17 cellular contexts compared by ENCODE assay signal in genomic region chr2:48668992-48669391, GRCh38. TPM values are rescaled to one million over a fixed set of nuclear protein-coding genes. Genes with fewer than 3 reads are reported as not detected.
DNase-seq lines count a peak whose midpoint lies in the region; ATAC-seq lines count a peak whose summit lies in the region.
"Had no signal": no experiment of that assay in that cellular context is flagged by ENCODE, and none has a peak within 500 bp of the region (broad histone marks: within the 10 kb centered on the region; RNA-seq: fewer than 3 reads in every experiment).

No MANE protein-coding gene starts in this region.

- no peak overlapping the region for H3K27ac Mint-ChIP-seq in activated naive CD4-positive, alpha-beta T cell treated with anti-CD3 and anti-CD28 coated beads, Interleukin-2, amount 50 U/mL, for 72 hours
- H3K27ac Mint-ChIP-seq: activated naive CD8-positive, alpha-beta T cell had no signal

- no peaks in the 10 kb centered on the region for H3K9me3 Mint-ChIP-seq in activated naive CD4-positive, alpha-beta T cell treated with anti-CD3 and anti-CD28 coated beads, Interleukin-2, amount 50 U/mL, for 72 hours

- no peak for DNase-seq in activated naive CD4-positive, alpha-beta T cell treated with anti-CD3 and anti-CD28 coated beads, Interleukin-2, amount 50 U/mL, for 72 hours (ENCODE audit: low spot score in 2 of 2)
- no peak for DNase-seq in pons (ENCODE audit: low spot score)
- DNase-seq in T1000 (lab: John Stamatoyannopoulos, UW): no peak
- no peak for DNase-seq in cortex of kidney (lab: John Stamatoyannopoulos, UW)
- DNase-seq: activated CD8-positive, alpha-beta memory T cell treated with anti-CD3 and anti-CD28 coated beads, Interleukin-2, amount 50 U/mL, for 48 hours; effector CD4-positive, alpha-beta T cell; GOT3; NCI-H524; substantia nigra; T-helper 1 cell had no signal

- peak; percentile 83 for ATAC-seq in GM18517 (IDR thresholded peaks at IDR 0.05; ENCODE audit: unreplicated experiment)
- peak; percentile 74 for ATAC-seq in GM21367 (IDR thresholded peaks at IDR 0.05; ENCODE audit: unreplicated experiment)
- ATAC-seq in HG02938 (IDR thresholded peaks at IDR 0.05; ENCODE audit: unreplicated experiment): peak; percentile 94
- peak; percentile 94 for ATAC-seq in HG03460 (IDR thresholded peaks at IDR 0.05; ENCODE audit: unreplicated experiment)
- ATAC-seq in activated naive CD4-positive, alpha-beta T cell treated with anti-CD3 and anti-CD28 coated beads, Interleukin-2, amount 50 U/mL, for 72 hours: no peak
- ATAC-seq: activated CD4-positive, CD25-positive, alpha-beta regulatory T cell treated with anti-CD3 and anti-CD28 coated beads, Interleukin-2, amount 50 U/mL, for 24 hours; left lobe of liver had no signal

- H3K36me3 Mint-ChIP-seq in activated naive CD4-positive, alpha-beta T cell treated with anti-CD3 and anti-CD28 coated beads, Interleukin-2, amount 50 U/mL, for 72 hours: peaks cover 0 to 4% of the 10 kb centered on the region in 2 donors
- H3K36me3 Mint-ChIP-seq: activated naive CD8-positive, alpha-beta T cell had no signal

RNA-seq across cellular contexts. Expression of gene GTF2A1L, which starts 51.3 kb away (rescaled TPM):
- not detected for total RNA-seq in activated naive CD4-positive, alpha-beta T cell treated with anti-CD3 and anti-CD28 coated beads, Interleukin-2, amount 50 U/mL, for 72 hours
- total RNA-seq: left lobe of liver had no signal

Comparison
In these comparisons a context has a peak if more than half of its experiments do, and no peak if none do; other contexts are left out.
1. ATAC-seq: peak in GM18517 (single experiment), GM21367 (single experiment), HG02938 (single experiment) and HG03460 (single experiment); none in activated naive CD4-positive, alpha-beta T cell treated with anti-CD3 and anti-CD28 coated beads, Interleukin-2, amount 50 U/mL, for 72 hours (0 of 2).